1 cellular context compared by ENCODE assay signal in genomic region chr14:23320584-23321571, GRCh38.
TF ChIP-seq lines count a peak whose summit lies in the region.

Gene PABPN1, plus strand, starts transcription at chr14:23321457. Its CDS starts 13 bp downstream, at chr14:23321470.

TF ChIP-seq in K562, 482 proteins besides CTCF, POLR2A, EP300 and RAD21 (continued from another document and continues in another):
- TF ChIP-seq ZMIZ1 (IDR thresholded peaks at IDR 0.05; ENCODE audit: low read depth in 2 of 2, low read length in 2 of 2) (no peak), ZNF175 (CRISPR knock-in tag; IDR thresholded peaks at IDR 0.05; ENCODE audit: low read depth) (peak; percentile 78; the same call in 1 of the 2 replicates), C11orf30 (IDR thresholded peaks at IDR 0.05; ENCODE audit: low read depth) (peak; percentile 69), ZNF707 (CRISPR knock-in tag; conservative IDR thresholded peaks at IDR 0.05) (no peak), HDGF (IDR thresholded peaks at IDR 0.05) (no peak), MLLT1 (IDR thresholded peaks at IDR 0.05) (peak in 1 of 2 experiments; percentile 92; a peak in 2 of 4 replicates), TRIM28 (IDR thresholded peaks at IDR 0.05) (peak; percentile 24; the same call in 1 of the 2 replicates), NFIX (CRISPR knock-in tag; IDR thresholded peaks at IDR 0.05; ENCODE audit: low read depth) (no peak), ZNF449 (CRISPR knock-in tag; IDR thresholded peaks at IDR 0.05) (no peak), ZBTB8A (IDR thresholded peaks at IDR 0.05; ENCODE audit: partially characterized antibody) (no peak), PYGO2 (tag; IDR thresholded peaks at IDR 0.05) (no peak), MECOM (CRISPR knock-in tag; IDR thresholded peaks at IDR 0.05) (no peak), HLTF (IDR thresholded peaks at IDR 0.05) (no peak), BRF1 (IDR thresholded peaks at IDR 0.05; ENCODE audit: borderline replicate concordance, extremely low read depth, insufficient read length) (no peak), TOE1 (IDR thresholded peaks at IDR 0.05; ENCODE audit: borderline replicate concordance) (peak; percentile 99), TOE1 (CRISPR knock-in tag; IDR thresholded peaks at IDR 0.05; ENCODE audit: borderline replicate concordance, low read depth) (no peak), TAF9B (IDR thresholded peaks at IDR 0.05; ENCODE audit: partially characterized antibody) (peak; percentile 44), ZNF212 (CRISPR knock-in tag; IDR thresholded peaks at IDR 0.05) (no peak), E2F4 (CRISPR knock-in tag; IDR thresholded peaks at IDR 0.05; ENCODE audit: low read depth) (0 out of 2 replicates have a peak, but pooled peaks have one; percentile 78), ZNF780A (CRISPR knock-in tag; IDR thresholded peaks at IDR 0.05) (no peak), COPS2 (conservative IDR thresholded peaks at IDR 0.05) (no peak), SP1 (CRISPR knock-in tag; IDR thresholded peaks at IDR 0.05) (peak; percentile 86; the same call in 1 of the 2 replicates), MXD1 (CRISPR knock-in tag; IDR thresholded peaks at IDR 0.05; ENCODE audit: borderline replicate concordance, poor library complexity, severe bottlenecking) (no peak), PHB (CRISPR knock-in tag; IDR thresholded peaks at IDR 0.05) (no peak), CC2D1A (IDR thresholded peaks at IDR 0.05) (peak; percentile 84), NBN (IDR thresholded peaks at IDR 0.05; ENCODE audit: low read depth) (no peak; the same call in 1 of the 2 replicates), RFX7 (CRISPR knock-in tag; IDR thresholded peaks at IDR 0.05) (0 out of 2 replicates have a peak, but pooled peaks have one; percentile 13), CTBP1 (IDR thresholded peaks at IDR 0.05; ENCODE audit: borderline replicate concordance) (peak; percentile 76), ZNF174 (CRISPR knock-in tag; IDR thresholded peaks at IDR 0.05) (no peak), ARNT (IDR thresholded peaks at IDR 0.05) (no peak; a peak in 1 of 4 replicates), ZNF644 (tag; IDR thresholded peaks at IDR 0.05; ENCODE audit: low read depth) (no peak), ETV5 (CRISPR knock-in tag; IDR thresholded peaks at IDR 0.05; ENCODE audit: low read depth) (no peak), POLR2AphosphoS2 (IDR thresholded peaks at IDR 0.05; ENCODE audit: low read length) (peak; percentile 99), SMARCB1 (IDR thresholded peaks at IDR 0.05; ENCODE audit: insufficient read length, low read depth) (no peak), NR3C1 (CRISPR knock-in tag; IDR thresholded peaks at IDR 0.05) (no peak), CBX5 (IDR thresholded peaks at IDR 0.05; ENCODE audit: borderline replicate concordance, low read depth) (no peak), CHD7 (IDR thresholded peaks at IDR 0.05; ENCODE audit: low read depth, low read length) (no peak), KLF10 (CRISPR knock-in tag; IDR thresholded peaks at IDR 0.05) (0 out of 2 replicates have a peak, but pooled peaks have one; percentile 35), ZNF146 (CRISPR knock-in tag; IDR thresholded peaks at IDR 0.05; ENCODE audit: unreplicated experiment) (no peak), ZNF277 (CRISPR knock-in tag; IDR thresholded peaks at IDR 0.05; ENCODE audit: borderline replicate concordance) (no peak), NR2C1 (IDR thresholded peaks at IDR 0.05) (peak; percentile 95), NR2C1 (tag; IDR thresholded peaks at IDR 0.05) (peak; percentile 97), WHSC1 (IDR thresholded peaks at IDR 0.05; ENCODE audit: low read length) (no peak), ZSCAN29 (IDR thresholded peaks at IDR 0.05) (no peak)
